ENCODE assay signal across 23 cellular contexts in genomic region chr3:143286392-143287010, GRCh38.
DNase-seq lines count a peak whose midpoint lies in the region; ATAC-seq, FAIRE-seq and TF ChIP-seq lines count a peak whose summit lies in the region.
"Had no signal": no experiment of that assay in that cellular context is flagged by ENCODE, and none has a peak within 500 bp of the region (broad histone marks: within the 10 kb centered on the region; RNA-seq: fewer than 3 reads in every experiment).

No MANE protein-coding gene starts in this region.

- peak; percentile 52 for FAIRE-seq in GM12891 (lab: Jason Lieb, UNC)

- H3K27ac ChIP-seq in VCaP (peak overlapping the region; percentile 25; the same call in 1 of the 2 replicates), prostate gland (no peak overlapping the region)

- no peak overlapping the region for H3K4me3 ChIP-seq in prostate gland

- ATAC-seq in HG03432 (IDR thresholded peaks at IDR 0.05; ENCODE audit: unreplicated experiment): no peak
- ATAC-seq: PC-3, SK-N-SH treated with all-trans-retinoic acid at 6 μM for 48 hours had no signal

- H3K9me3 ChIP-seq in prostate gland: no peaks in the 10 kb centered on the region
- H3K9me3 ChIP-seq: BE2C, Caco-2 had no signal

- 76% methylated on average over 3 of the region's 3 CpGs for WGBS in prostate gland

- TF ChIP-seq POLR2A in GM12891 (IDR thresholded peaks at IDR 0.05; ENCODE audit: low read depth, low read length): no peak
- TF ChIP-seq POLR2A in prostate gland (IDR thresholded peaks at IDR 0.05): no peak

- no peaks in the 10 kb centered on the region for H3K27me3 ChIP-seq in prostate gland (replicated peaks; ENCODE audit: insufficient read depth)
- H3K27me3 ChIP-seq: BE2C had no signal

- H3K36me3 ChIP-seq in prostate gland: no peaks in the 10 kb centered on the region
- H3K36me3 ChIP-seq: BE2C had no signal

- no peaks in the 10 kb centered on the region for H3K4me1 ChIP-seq in prostate gland (replicated peaks)
- H3K4me1 ChIP-seq: BE2C, Caco-2 had no signal

- no peak for TF ChIP-seq CTCF in VCaP (conservative IDR thresholded peaks at IDR 0.05)
- TF ChIP-seq CTCF in prostate gland (IDR thresholded peaks at IDR 0.05): no peak

- intact Hi-C loops in prostate gland (cut with DNase I): no loop called here

- DNase-seq in GM12891 (ENCODE audit: insufficient read length, low spot score) (no peak), islet precursor cell (peak; percentile 58), prostate gland (ENCODE audit: low spot score) (peak; percentile 50), NCI-H2227 treated with DMSO at 0.1 percent for 48 hours (lab: John Stamatoyannopoulos, UW) (no peak), NCI-H1436 (lab: John Stamatoyannopoulos, UW) (no peak)
- DNase-seq: BE2C; Caco-2; CD4-positive, alpha-beta T cell; GF-D8; H7; HFFc6; NCI-H1105 treated with DMSO at 0.1 percent for 48 hours; NCI-H1694 treated with DMSO at 0.1 percent for 48 hours; NCI-H2107; NCI-H226; NCI-H524; NCI-H82; RPMI8226; SIG-M5 had no signal

TF ChIP-seq in GM12891, 5 proteins besides CTCF, POLR2A, EP300 and RAD21:
- TF ChIP-seq SPI1 (IDR thresholded peaks at IDR 0.05; ENCODE audit: low read depth, low read length): no peak
- TF ChIP-seq POU2F2 (IDR thresholded peaks at IDR 0.05; ENCODE audit: low read depth, low read length): no peak
- no peak for TF ChIP-seq PAX5 (IDR thresholded peaks at IDR 0.05; ENCODE audit: insufficient read depth, low read length, severe bottlenecking)
- no peak for TF ChIP-seq POLR2AphosphoS5 (IDR thresholded peaks at IDR 0.05; ENCODE audit: low read depth, low read length)
- no peak for TF ChIP-seq TAF1 (IDR thresholded peaks at IDR 0.05; ENCODE audit: low read depth, low read length)

Comparison
In these comparisons a context has a peak if more than half of its experiments do, and no peak if none do; other contexts are left out.
1. DNase-seq: peak in islet precursor cell (single experiment) and prostate gland (single experiment); none in GM12891 (single experiment), NCI-H2227 treated with DMSO at 0.1 percent for 48 hours (single experiment) and NCI-H1436 (single experiment).